Comparison of ENCODE assay signal across 25 cellular contexts in the genomic region with DNA sequence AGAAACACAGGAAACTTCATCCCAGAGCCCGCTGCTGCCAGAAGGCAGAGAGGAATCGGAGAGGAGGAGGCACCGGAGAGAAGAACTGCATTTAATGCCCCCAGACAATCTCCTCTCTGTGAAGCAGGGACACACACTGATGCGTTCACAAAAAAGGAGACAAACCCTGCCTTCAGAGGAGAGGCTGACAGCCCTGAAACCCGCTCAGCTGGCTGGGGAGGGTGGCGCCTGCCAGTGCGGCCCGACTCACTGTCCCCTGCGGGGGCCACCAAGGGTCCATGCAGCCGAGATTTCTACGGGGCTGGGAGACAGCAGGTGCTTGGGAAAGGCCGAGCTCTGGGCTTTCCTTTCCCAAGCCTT. TPM values are rescaled to one million over a fixed set of nuclear protein-coding genes. Genes with fewer than 3 reads are reported as not detected.
"Had no signal": no experiment of that assay in that cellular context is flagged by ENCODE, and none has a peak within 500 bp of the region (broad histone marks: within the 10 kb centered on the region; RNA-seq: fewer than 3 reads in every experiment).

No MANE protein-coding gene starts in this region.

- DNase-seq: Kasumi-1, MM.1S, NCI-H1092 treated with DMSO at 0.1 percent for 48 hours, NCI-H1436, NCI-H187, NCI-H2029, NCI-H2081 treated with DMSO at 0.1 percent for 48 hours, NCI-H2171, NCI-H226, NCI-H446, NCI-H510A, NCI-H524 treated with DMSO at 0.1 percent for 48 hours, NCI-H69, NCI-H774, Right ventricle myocardium superior, RPMI8226, SIG-M5 had no signal

- H3K27me3 ChIP-seq: SJSA1 had no signal

- H3K9me3 ChIP-seq: SJSA1, SK-N-SH had no signal

- H3K4me3 ChIP-seq: K562, SJSA1 had no signal

- ATAC-seq: HepG2, K562 had no signal

- H3K27ac ChIP-seq: KMS-11, SJSA1 had no signal

RNA-seq across cellular contexts. Expression of gene CACNG1, which starts 21.9 kb away (rescaled TPM):
- total RNA-seq: HepG2, K562, M059J, Right ventricle myocardium superior had no signal
- polyA plus RNA-seq: HepG2, IgD-negative memory B cell, K562, SK-N-SH had no signal

RNA-seq across cellular contexts. Expression of gene CACNG4, which starts 57.9 kb away (rescaled TPM):
- total RNA-seq: HT1080, Right ventricle myocardium superior had no signal
- polyA plus RNA-seq: IgD-negative memory B cell, K562 had no signal
